27 cellular contexts compared by ENCODE assay signal in genomic region chr11:134246678-134247077, GRCh38. TPM values are rescaled to one million over a fixed set of nuclear protein-coding genes. Genes with fewer than 3 reads are reported as not detected.
A peak's percentile ranks its signal among the peaks of the same experiment; 100 is the strongest.
DNase-seq lines count a peak whose midpoint lies in the region; ATAC-seq, FAIRE-seq and TF ChIP-seq lines count a peak whose summit lies in the region.
"Had no signal": no experiment of that assay in that cellular context is flagged by ENCODE, and none has a peak within 500 bp of the region (broad histone marks: within the 10 kb centered on the region; RNA-seq: fewer than 3 reads in every experiment).

No MANE protein-coding gene starts in this region.

- no peaks in the 10 kb centered on the region for H3K9me3 ChIP-seq in naive thymus-derived CD4-positive, alpha-beta T cell (ENCODE audit: control insufficient read depth in 2 of 3, low read length in 3 of 3)
- H3K9me3 ChIP-seq: BE2C, HAP-1, MG63 had no signal

- H3K4me1 ChIP-seq in naive thymus-derived CD4-positive, alpha-beta T cell (ENCODE audit: control insufficient read depth in 2 of 2, insufficient read depth in 2 of 2, low read length in 2 of 2) = peaks cover 1 to 5% of the 10 kb centered on the region in 2 donors
- H3K4me1 ChIP-seq: BE2C had no signal

- no peaks in the 10 kb centered on the region for H3K27me3 Mint-ChIP-seq in activated CD4-positive, alpha-beta memory T cell treated with anti-CD3 and anti-CD28 coated beads for 36 hours
- no peaks in the 10 kb centered on the region for H3K27me3 Mint-ChIP-seq in activated CD4-positive, alpha-beta memory T cell treated with anti-CD3 and anti-CD28 coated beads, Interleukin-2, amount 10 ng/mL, durations not matched to agents 7 days and 5 days
- no peaks in the 10 kb centered on the region for H3K27me3 Mint-ChIP-seq in naive thymus-derived CD4-positive, alpha-beta T cell

- no peak for DNase-seq in activated CD4-positive, alpha-beta memory T cell treated with anti-CD3 and anti-CD28 coated beads for 36 hours
- no peak for DNase-seq in activated CD4-positive, alpha-beta memory T cell treated with anti-CD3 and anti-CD28 coated beads, Interleukin-2, amount 10 ng/mL, durations not matched to agents 7 days and 5 days
- DNase-seq in activated naive CD4-positive, alpha-beta T cell treated with anti-CD3 and anti-CD28 coated beads, Interleukin-2, amount 50 U/mL, for 72 hours (ENCODE audit: low spot score in 2 of 2) = no peak
- DNase-seq in activated naive CD4-positive, alpha-beta T cell (lab: John Stamatoyannopoulos, UW) = no peak
- no peak for DNase-seq in naive thymus-derived CD4-positive, alpha-beta T cell
- DNase-seq in GM19239 (ENCODE audit: insufficient read length, low spot score) = no peak
- DNase-seq: 8988T, ACHN, BE2C, DMS153, GOT3, HFFc6, KBM-7, MG63, NCI-H1105 treated with DMSO at 0.1 percent for 48 hours, NCI-H146, NCI-H2029, NCI-H446, NCI-H524 treated with DMSO at 0.1 percent for 48 hours, NCI-H774 had no signal

- POLR2A ChIA-PET in activated CD4-positive, alpha-beta memory T cell treated with anti-CD3 and anti-CD28 coated beads for 36 hours (lab: Charles Lee) = no interaction called here
- POLR2A ChIA-PET in activated CD4-positive, alpha-beta memory T cell treated with anti-CD3 and anti-CD28 coated beads, Interleukin-2, amount 10 ng/mL, durations not matched to agents 7 days and 5 days (lab: Charles Lee) = no interaction called here
- POLR2A ChIA-PET in naive thymus-derived CD4-positive, alpha-beta T cell (lab: Charles Lee) = no interaction called here

- intact Hi-C loops in activated CD4-positive, alpha-beta memory T cell treated with anti-CD3 and anti-CD28 coated beads for 36 hours (cut with micrococcal nuclease) = no loop called here
- intact Hi-C loops in naive thymus-derived CD4-positive, alpha-beta T cell (cut with micrococcal nuclease) = no loop called here

- CTCF ChIA-PET in activated CD4-positive, alpha-beta memory T cell treated with anti-CD3 and anti-CD28 coated beads for 36 hours (lab: Charles Lee) = no interaction called here
- CTCF ChIA-PET in activated CD4-positive, alpha-beta memory T cell treated with anti-CD3 and anti-CD28 coated beads, Interleukin-2, amount 10 ng/mL, durations not matched to agents 7 days and 5 days (lab: Charles Lee) = no interaction called here
- CTCF ChIA-PET in naive thymus-derived CD4-positive, alpha-beta T cell (lab: Charles Lee) = no interaction called here

- H3K27ac ChIP-seq in VCaP = peak overlapping the region; percentile 72
- no peak overlapping the region for H3K27ac ChIP-seq in naive thymus-derived CD4-positive, alpha-beta T cell (ENCODE audit: low read depth, low read length)

- ATAC-seq in activated naive CD4-positive, alpha-beta T cell treated with anti-CD3 and anti-CD28 coated beads, Interleukin-2, amount 50 U/mL, for 72 hours = no peak
- no peak for ATAC-seq in naive thymus-derived CD4-positive, alpha-beta T cell
- no peak for ATAC-seq in HG02852 (IDR thresholded peaks at IDR 0.05; ENCODE audit: unreplicated experiment)

- no peak overlapping the region for H3K4me3 ChIP-seq in naive thymus-derived CD4-positive, alpha-beta T cell (ENCODE audit: low read length)
- H3K4me3 ChIP-seq: HAP-1, MG63 had no signal

- no peak overlapping the region for H3K4me3 Mint-ChIP-seq in activated CD4-positive, alpha-beta memory T cell treated with anti-CD3 and anti-CD28 coated beads for 36 hours
- H3K4me3 Mint-ChIP-seq in activated CD4-positive, alpha-beta memory T cell treated with anti-CD3 and anti-CD28 coated beads, Interleukin-2, amount 10 ng/mL, durations not matched to agents 7 days and 5 days = no peak overlapping the region
- H3K4me3 Mint-ChIP-seq in naive thymus-derived CD4-positive, alpha-beta T cell = no peak overlapping the region
- H3K4me3 Mint-ChIP-seq: CD14-positive monocyte, HFFc6 had no signal

- H3K36me3 ChIP-seq in naive thymus-derived CD4-positive, alpha-beta T cell (ENCODE audit: control insufficient read depth in 2 of 3, insufficient read depth in 3 of 3, low read length in 3 of 3) = peaks cover 20 to 94% (median 20%) of the 10 kb centered on the region in 3 experiments

- no peak for TF ChIP-seq CTCF in VCaP (conservative IDR thresholded peaks at IDR 0.05)

- H3K36me3 Mint-ChIP-seq in activated CD4-positive, alpha-beta memory T cell treated with anti-CD3 and anti-CD28 coated beads for 36 hours = peaks cover 23% of the 10 kb centered on the region
- H3K36me3 Mint-ChIP-seq in activated CD4-positive, alpha-beta memory T cell treated with anti-CD3 and anti-CD28 coated beads, Interleukin-2, amount 10 ng/mL, durations not matched to agents 7 days and 5 days (ENCODE audit: low read depth) = peaks cover 55% of the 10 kb centered on the region
- peaks cover 0 to 4% of the 10 kb centered on the region in 2 donors for H3K36me3 Mint-ChIP-seq in activated naive CD4-positive, alpha-beta T cell treated with anti-CD3 and anti-CD28 coated beads, Interleukin-2, amount 50 U/mL, for 72 hours
- H3K36me3 Mint-ChIP-seq in naive thymus-derived CD4-positive, alpha-beta T cell = peaks cover 6 to 54% (median 18%) of the 10 kb centered on the region in 5 donors

- no peak for FAIRE-seq in GM19239 (lab: Jason Lieb, UNC)
- FAIRE-seq: GM18507, HTR-8/SVneo had no signal

- peak overlapping the region; percentile 48 for H3K27ac Mint-ChIP-seq in activated CD4-positive, alpha-beta memory T cell treated with anti-CD3 and anti-CD28 coated beads for 36 hours
- H3K27ac Mint-ChIP-seq in activated CD4-positive, alpha-beta memory T cell treated with anti-CD3 and anti-CD28 coated beads, Interleukin-2, amount 10 ng/mL, durations not matched to agents 7 days and 5 days = no peak overlapping the region
- peak overlapping the region; percentile 40 to 58 for H3K27ac Mint-ChIP-seq in activated naive CD4-positive, alpha-beta T cell treated with anti-CD3 and anti-CD28 coated beads, Interleukin-2, amount 50 U/mL, for 72 hours
- H3K27ac Mint-ChIP-seq in naive thymus-derived CD4-positive, alpha-beta T cell = peak overlapping the region in 5 of 9 donors; percentile 14 to 77 (median 48)
- H3K27ac Mint-ChIP-seq: HFFc6 had no signal

- no peaks in the 10 kb centered on the region for H3K9me3 Mint-ChIP-seq in activated CD4-positive, alpha-beta memory T cell treated with anti-CD3 and anti-CD28 coated beads for 36 hours
- H3K9me3 Mint-ChIP-seq in activated CD4-positive, alpha-beta memory T cell treated with anti-CD3 and anti-CD28 coated beads, Interleukin-2, amount 10 ng/mL, durations not matched to agents 7 days and 5 days = no peaks in the 10 kb centered on the region
- no peaks in the 10 kb centered on the region for H3K9me3 Mint-ChIP-seq in activated naive CD4-positive, alpha-beta T cell treated with anti-CD3 and anti-CD28 coated beads, Interleukin-2, amount 50 U/mL, for 72 hours
- no peaks in the 10 kb centered on the region for H3K9me3 Mint-ChIP-seq in naive thymus-derived CD4-positive, alpha-beta T cell
- H3K9me3 Mint-ChIP-seq: CD14-positive monocyte, HFFc6 had no signal

- peaks cover 18% of the 10 kb centered on the region for H3K4me1 Mint-ChIP-seq in activated CD4-positive, alpha-beta memory T cell treated with anti-CD3 and anti-CD28 coated beads for 36 hours (ENCODE audit: low read depth)
- peaks cover 17% of the 10 kb centered on the region for H3K4me1 Mint-ChIP-seq in activated CD4-positive, alpha-beta memory T cell treated with anti-CD3 and anti-CD28 coated beads, Interleukin-2, amount 10 ng/mL, durations not matched to agents 7 days and 5 days
- peaks cover 3 to 16% (median 6%) of the 10 kb centered on the region in 7 donors for H3K4me1 Mint-ChIP-seq in naive thymus-derived CD4-positive, alpha-beta T cell

- no peaks in the 10 kb centered on the region for H3K27me3 ChIP-seq in naive thymus-derived CD4-positive, alpha-beta T cell (ENCODE audit: control insufficient read depth in 2 of 2, insufficient read depth in 2 of 2, low read length in 2 of 2)
- H3K27me3 ChIP-seq: BE2C, MG63 had no signal

RNA-seq across cellular contexts. Expression of gene THYN1, which starts 6.5 kb away (rescaled TPM):
- 10 to 100 TPM; 74.0 to 74.3 TPM for total RNA-seq in activated CD4-positive, alpha-beta memory T cell treated with anti-CD3 and anti-CD28 coated beads for 36 hours
- total RNA-seq in activated CD4-positive, alpha-beta memory T cell treated with anti-CD3 and anti-CD28 coated beads, Interleukin-2, amount 10 ng/mL, durations not matched to agents 7 days and 5 days = 10 to 100 TPM; 61.5 to 67.0 TPM
- 10 to 100 TPM; 81.4 to 85.0 TPM for total RNA-seq in activated naive CD4-positive, alpha-beta T cell treated with anti-CD3 and anti-CD28 coated beads, Interleukin-2, amount 50 U/mL, for 72 hours
- total RNA-seq in naive thymus-derived CD4-positive, alpha-beta T cell = 10 to 100 TPM; 34.4 to 67.7 (median 62.5) TPM
- 100 to 1,000 TPM; 153 to 166 TPM for polyA plus RNA-seq in naive thymus-derived CD4-positive, alpha-beta T cell

RNA-seq across cellular contexts. Expression of gene ACAD8, which starts 6.7 kb away (rescaled TPM):
- 10 to 100 TPM; 20.9 to 22.1 TPM for total RNA-seq in activated CD4-positive, alpha-beta memory T cell treated with anti-CD3 and anti-CD28 coated beads for 36 hours
- total RNA-seq in activated CD4-positive, alpha-beta memory T cell treated with anti-CD3 and anti-CD28 coated beads, Interleukin-2, amount 10 ng/mL, durations not matched to agents 7 days and 5 days = 10 to 100 TPM; 21.8 to 23.3 TPM
- total RNA-seq in activated naive CD4-positive, alpha-beta T cell treated with anti-CD3 and anti-CD28 coated beads, Interleukin-2, amount 50 U/mL, for 72 hours = 10 to 100 TPM; 19.2 to 25.2 TPM
- 10 to 100 TPM; 18.5 to 40.2 (median 26.1) TPM for total RNA-seq in naive thymus-derived CD4-positive, alpha-beta T cell
- polyA plus RNA-seq in naive thymus-derived CD4-positive, alpha-beta T cell = 10 to 100 TPM; 21.1 to 23.8 TPM

RNA-seq across cellular contexts. Expression of gene VPS26B, which starts 22.2 kb away (rescaled TPM):
- total RNA-seq in activated CD4-positive, alpha-beta memory T cell treated with anti-CD3 and anti-CD28 coated beads for 36 hours = 10 to 100 TPM; 36.2 to 38.8 TPM
- total RNA-seq in activated CD4-positive, alpha-beta memory T cell treated with anti-CD3 and anti-CD28 coated beads, Interleukin-2, amount 10 ng/mL, durations not matched to agents 7 days and 5 days = 10 to 100 TPM; 60.4 to 63.9 TPM
- 10 to 100 TPM; 38.5 to 39.2 TPM for total RNA-seq in activated naive CD4-positive, alpha-beta T cell treated with anti-CD3 and anti-CD28 coated beads, Interleukin-2, amount 50 U/mL, for 72 hours
- 10 to 100 TPM; 50.9 to 69.2 (median 61.8) TPM for total RNA-seq in naive thymus-derived CD4-positive, alpha-beta T cell
- polyA plus RNA-seq in naive thymus-derived CD4-positive, alpha-beta T cell = 10 to 100 TPM; 42.6 to 59.1 TPM

RNA-seq across cellular contexts. Expression of gene NCAPD3, which starts 22.9 kb away (rescaled TPM):
- total RNA-seq in activated CD4-positive, alpha-beta memory T cell treated with anti-CD3 and anti-CD28 coated beads for 36 hours = 100 to 1,000 TPM in 1 of 2 experiments, 10 to 100 TPM in 1; 94.6 to 101 TPM
- 10 to 100 TPM; 94.4 to 97.2 TPM for total RNA-seq in activated CD4-positive, alpha-beta memory T cell treated with anti-CD3 and anti-CD28 coated beads, Interleukin-2, amount 10 ng/mL, durations not matched to agents 7 days and 5 days
- 100 to 1,000 TPM in 1 of 2 donors, 10 to 100 TPM in 1; 93.7 to 169 TPM for total RNA-seq in activated naive CD4-positive, alpha-beta T cell treated with anti-CD3 and anti-CD28 coated beads, Interleukin-2, amount 50 U/mL, for 72 hours
- 10 to 100 TPM; 31.5 to 90.9 (median 40.3) TPM for total RNA-seq in naive thymus-derived CD4-positive, alpha-beta T cell
- 10 to 100 TPM; 16.3 to 18.7 TPM for polyA plus RNA-seq in naive thymus-derived CD4-positive, alpha-beta T cell

RNA-seq across cellular contexts. Expression of gene GLB1L3, which starts 29.5 kb away (rescaled TPM):
- total RNA-seq in activated CD4-positive, alpha-beta memory T cell treated with anti-CD3 and anti-CD28 coated beads for 36 hours = 1 to 10 TPM; 7.1 to 8.6 TPM
- total RNA-seq in activated CD4-positive, alpha-beta memory T cell treated with anti-CD3 and anti-CD28 coated beads, Interleukin-2, amount 10 ng/mL, durations not matched to agents 7 days and 5 days = 1 to 10 TPM; 6.9 TPM
- total RNA-seq in activated naive CD4-positive, alpha-beta T cell treated with anti-CD3 and anti-CD28 coated beads, Interleukin-2, amount 50 U/mL, for 72 hours = 10 to 100 TPM in 1 of 2 donors, 1 to 10 TPM in 1; 7.3 to 19.3 TPM
- total RNA-seq in naive thymus-derived CD4-positive, alpha-beta T cell = 10 to 100 TPM in 1 of 5 experiments, 1 to 10 TPM in 4; 1.0 to 11.4 (median 2.5) TPM
- polyA plus RNA-seq in naive thymus-derived CD4-positive, alpha-beta T cell = 1 to 10 TPM; 2.4 to 2.8 TPM
- total RNA-seq: HFFc6, LHCN-M2 had no signal
- polyA plus RNA-seq: CD14-positive monocyte had no signal
